Comparison of ENCODE assay signal across 19 cellular contexts in the genomic region with DNA sequence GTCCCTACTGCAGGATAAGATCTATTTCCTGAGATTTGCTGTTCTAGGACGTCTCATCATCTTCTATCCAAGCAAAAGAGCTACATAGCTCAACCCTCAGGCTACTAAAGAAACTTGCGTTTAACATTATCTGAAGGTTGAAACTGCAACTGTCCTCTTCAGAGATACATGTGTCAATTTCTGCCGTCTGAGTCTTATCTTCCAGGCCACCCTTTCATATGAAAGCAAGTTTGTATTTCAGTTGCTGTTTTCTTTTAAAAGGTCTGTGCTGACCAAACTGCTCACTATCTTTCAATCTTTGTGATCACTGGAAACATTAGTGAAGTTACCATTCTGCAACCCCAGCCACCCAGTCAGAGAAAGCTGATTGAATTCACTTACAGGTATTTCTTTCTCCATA.
DNase-seq lines count a peak whose midpoint lies in the region; ATAC-seq, FAIRE-seq and TF ChIP-seq lines count a peak whose summit lies in the region.
"Had no signal": no experiment of that assay in that cellular context is flagged by ENCODE, and none has a peak within 500 bp of the region (broad histone marks: within the 10 kb centered on the region; RNA-seq: fewer than 3 reads in every experiment).

No MANE protein-coding gene starts in this region.

- no peak overlapping the region for H3K4me3 ChIP-seq in GM12878
- H3K4me3 ChIP-seq: GM23248, Peyer's patch had no signal

- no peak for TF ChIP-seq RAD21 in GM12878 (IDR thresholded peaks at IDR 0.05; ENCODE audit: insufficient read depth, low read depth, low read length)

- no peaks in the 10 kb centered on the region for H3K79me2 ChIP-seq in GM12878 (ENCODE audit: control insufficient read depth, insufficient read depth, low read length)

- H3K9me3 ChIP-seq in GM12878 (replicated peaks; ENCODE audit: control insufficient read depth, insufficient read depth, low read length): no peaks in the 10 kb centered on the region
- H3K9me3 ChIP-seq: Peyer's patch had no signal

- no peak overlapping the region for H3K4me2 ChIP-seq in GM12878 (ENCODE audit: control insufficient read depth, insufficient read depth)
- H3K4me2 ChIP-seq: SK-N-SH had no signal

- intact Hi-C loops in GM12878 (cut with micrococcal nuclease; ENCODE audit: unreplicated experiment): no loop called here

- POLR2A ChIA-PET in GM12878 (lab: Charles Lee): no interaction called here

- BruUV-seq in GM12878 (replicated peaks; lab: Mats Ljungman, UMichigan): no TSS peak

- H3K36me3 ChIP-seq in GM12878 (ENCODE audit: control insufficient read depth in 2 of 2, insufficient read depth in 2 of 2, low read length in 1 of 2): no peaks in the 10 kb centered on the region
- H3K36me3 ChIP-seq: Peyer's patch had no signal

- no peaks in the 10 kb centered on the region for H3K4me1 ChIP-seq in GM12878 (ENCODE audit: control insufficient read depth, insufficient read depth, low read length)

- no peaks in the 10 kb centered on the region for H4K20me1 ChIP-seq in GM12878 (ENCODE audit: control insufficient read depth, insufficient read depth)

- no peak for FAIRE-seq in GM12878 (lab: Jason Lieb, UNC)

- CTCF ChIA-PET in GM12878 (lab: Yijun Ruan, JAX): no interaction called here

- TF ChIP-seq EP300 in GM12878 (IDR thresholded peaks at IDR 0.05; ENCODE audit: borderline replicate concordance in 1 of 2, control insufficient read depth in 1 of 2, low read depth in 2 of 2, low read length in 2 of 2): no peak

- no peak for TF ChIP-seq CTCF in GM12878 (IDR thresholded peaks at IDR 0.05 in 2 of 3, conservative IDR thresholded peaks at IDR 0.05 in 1 of 3; ENCODE audit: control insufficient read depth in 2 of 3, extremely low read depth in 1 of 3, insufficient read depth in 1 of 3, low read depth in 3 of 3, low read length in 3 of 3)

- no peak overlapping the region for H3K9ac ChIP-seq in GM12878 (ENCODE audit: control insufficient read depth, insufficient read depth, low read length)
- H3K9ac ChIP-seq: GM23248, SK-N-SH had no signal

- no peaks in the 10 kb centered on the region for H3K27me3 ChIP-seq in GM12878 (replicated peaks in 1 of 2; ENCODE audit: control insufficient read depth in 2 of 2, insufficient read depth in 2 of 2, low read length in 1 of 2)
- H3K27me3 ChIP-seq: Peyer's patch had no signal

- no peak for DNase-seq in GM12878 (ENCODE audit: low read depth, low spot score)
- no peak for DNase-seq in SKM-1 (lab: John Stamatoyannopoulos, UW; ENCODE audit: unreplicated experiment)
- no peak for DNase-seq in stimulated activated naive CD4-positive, alpha-beta T cell treated with Interleukin-2 at 50 U/mL for 16 hours (lab: John Stamatoyannopoulos, UW)
- DNase-seq: GM23248, KG1, NCI-H1048, NCI-H1436 treated with DMSO at 0.1 percent for 48 hours, NCI-H2081, NCI-H510A, Peyer's patch, SK-N-SH, T-helper 1 cell, T1000 had no signal

- H2AFZ ChIP-seq in GM12878 (ENCODE audit: control insufficient read depth, low read depth, low read length): no peak overlapping the region
- H2AFZ ChIP-seq: GM23248 had no signal

- no peak overlapping the region for H3K27ac ChIP-seq in GM12878 (ENCODE audit: control insufficient read depth, insufficient read depth)
- H3K27ac ChIP-seq: GM23248, Peyer's patch had no signal

- RAD21 ChIA-PET in GM12878 (lab: Charles Lee; ENCODE audit: unreplicated experiment): interaction anchor here (0.9 kb wide), 1 partner anchor 105 kb away, joined by 3 read pairs; no protein-coding TSS in a partner anchor

- ATAC-seq in GM18498 (IDR thresholded peaks at IDR 0.05; ENCODE audit: unreplicated experiment) (peak; percentile 78), GM21526 (IDR thresholded peaks at IDR 0.05; ENCODE audit: low FRiP score, unreplicated experiment) (peak; percentile 77), HG03159 (IDR thresholded peaks at IDR 0.05; ENCODE audit: unreplicated experiment) (peak; percentile 48), GM12878 (peak; percentile 30), GM19328 (IDR thresholded peaks at IDR 0.05; ENCODE audit: unreplicated experiment) (no peak), GM21825 (IDR thresholded peaks at IDR 0.05; ENCODE audit: unreplicated experiment) (no peak)
- ATAC-seq: Right ventricle myocardium inferior had no signal

- no peak for TF ChIP-seq POLR2A in GM12878 (IDR thresholded peaks at IDR 0.05; ENCODE audit: low read depth, low read length)

- SMC1A ChIA-PET in GM12878 (lab: Charles Lee; ENCODE audit: uncharacterized antibody, unreplicated experiment): no interaction called here

- in situ Hi-C loops in GM12878 (cut with MboI): no loop called here

- WGBS in GM12878 (ENCODE audit: insufficient coverage, insufficient replicate concordance, low lambda C conversion rate, missing lambda C conversion rate): 57% methylated on average over 3 of the region's 3 CpGs

TF ChIP-seq in GM12878, 131 proteins besides CTCF, POLR2A, EP300 and RAD21 (continues in another document):
- no peak for TF ChIP-seq KAT2A (conservative IDR thresholded peaks at IDR 0.05; ENCODE audit: control insufficient read depth, low read depth, low read length)
- no peak for TF ChIP-seq SIX5 (IDR thresholded peaks at IDR 0.05; ENCODE audit: low read depth, low read length, severe bottlenecking)
- TF ChIP-seq, protein P1, sequence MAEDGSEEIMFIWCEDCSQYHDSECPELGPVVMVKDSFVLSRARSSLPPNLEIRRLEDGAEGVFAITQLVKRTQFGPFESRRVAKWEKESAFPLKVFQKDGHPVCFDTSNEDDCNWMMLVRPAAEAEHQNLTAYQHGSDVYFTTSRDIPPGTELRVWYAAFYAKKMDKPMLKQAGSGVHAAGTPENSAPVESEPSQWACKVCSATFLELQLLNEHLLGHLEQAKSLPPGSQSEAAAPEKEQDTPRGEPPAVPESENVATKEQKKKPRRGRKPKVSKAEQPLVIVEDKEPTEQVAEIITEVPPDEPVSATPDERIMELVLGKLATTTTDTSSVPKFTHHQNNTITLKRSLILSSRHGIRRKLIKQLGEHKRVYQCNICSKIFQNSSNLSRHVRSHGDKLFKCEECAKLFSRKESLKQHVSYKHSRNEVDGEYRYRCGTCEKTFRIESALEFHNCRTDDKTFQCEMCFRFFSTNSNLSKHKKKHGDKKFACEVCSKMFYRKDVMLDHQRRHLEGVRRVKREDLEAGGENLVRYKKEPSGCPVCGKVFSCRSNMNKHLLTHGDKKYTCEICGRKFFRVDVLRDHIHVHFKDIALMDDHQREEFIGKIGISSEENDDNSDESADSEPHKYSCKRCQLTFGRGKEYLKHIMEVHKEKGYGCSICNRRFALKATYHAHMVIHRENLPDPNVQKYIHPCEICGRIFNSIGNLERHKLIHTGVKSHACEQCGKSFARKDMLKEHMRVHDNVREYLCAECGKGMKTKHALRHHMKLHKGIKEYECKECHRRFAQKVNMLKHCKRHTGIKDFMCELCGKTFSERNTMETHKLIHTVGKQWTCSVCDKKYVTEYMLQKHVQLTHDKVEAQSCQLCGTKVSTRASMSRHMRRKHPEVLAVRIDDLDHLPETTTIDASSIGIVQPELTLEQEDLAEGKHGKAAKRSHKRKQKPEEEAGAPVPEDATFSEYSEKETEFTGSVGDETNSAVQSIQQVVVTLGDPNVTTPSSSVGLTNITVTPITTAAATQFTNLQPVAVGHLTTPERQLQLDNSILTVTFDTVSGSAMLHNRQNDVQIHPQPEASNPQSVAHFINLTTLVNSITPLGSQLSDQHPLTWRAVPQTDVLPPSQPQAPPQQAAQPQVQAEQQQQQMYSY (CRISPR knock-in tag; IDR thresholded peaks at IDR 0.05): no peak
- TF ChIP-seq ASH2L (IDR thresholded peaks at IDR 0.05; ENCODE audit: borderline replicate concordance, low read depth): no peak
- TF ChIP-seq STAT3 (IDR thresholded peaks at IDR 0.05; ENCODE audit: low read depth, low read length): no peak
- no peak for TF ChIP-seq RELA (IDR thresholded peaks at IDR 0.05; ENCODE audit: borderline replicate concordance, partially characterized antibody)
- TF ChIP-seq ATF7 (IDR thresholded peaks at IDR 0.05; ENCODE audit: low read depth): no peak
- TF ChIP-seq CHD2 (IDR thresholded peaks at IDR 0.05; ENCODE audit: borderline replicate concordance, low read depth, low read length): no peak
- TF ChIP-seq BCL11A (IDR thresholded peaks at IDR 0.05; ENCODE audit: low read depth, low read length): no peak
- TF ChIP-seq ZNF622 (IDR thresholded peaks at IDR 0.05): no peak
- TF ChIP-seq, protein P2, sequence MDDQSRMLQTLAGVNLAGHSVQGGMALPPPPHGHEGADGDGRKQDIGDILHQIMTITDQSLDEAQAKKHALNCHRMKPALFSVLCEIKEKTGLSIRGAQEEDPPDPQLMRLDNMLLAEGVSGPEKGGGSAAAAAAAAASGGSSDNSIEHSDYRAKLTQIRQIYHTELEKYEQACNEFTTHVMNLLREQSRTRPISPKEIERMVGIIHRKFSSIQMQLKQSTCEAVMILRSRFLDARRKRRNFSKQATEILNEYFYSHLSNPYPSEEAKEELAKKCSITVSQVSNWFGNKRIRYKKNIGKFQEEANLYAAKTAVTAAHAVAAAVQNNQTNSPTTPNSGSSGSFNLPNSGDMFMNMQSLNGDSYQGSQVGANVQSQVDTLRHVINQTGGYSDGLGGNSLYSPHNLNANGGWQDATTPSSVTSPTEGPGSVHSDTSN (IDR thresholded peaks at IDR 0.05; ENCODE audit: insufficient replicate concordance, low read depth, low read length): no peak
- TF ChIP-seq, protein P3, sequence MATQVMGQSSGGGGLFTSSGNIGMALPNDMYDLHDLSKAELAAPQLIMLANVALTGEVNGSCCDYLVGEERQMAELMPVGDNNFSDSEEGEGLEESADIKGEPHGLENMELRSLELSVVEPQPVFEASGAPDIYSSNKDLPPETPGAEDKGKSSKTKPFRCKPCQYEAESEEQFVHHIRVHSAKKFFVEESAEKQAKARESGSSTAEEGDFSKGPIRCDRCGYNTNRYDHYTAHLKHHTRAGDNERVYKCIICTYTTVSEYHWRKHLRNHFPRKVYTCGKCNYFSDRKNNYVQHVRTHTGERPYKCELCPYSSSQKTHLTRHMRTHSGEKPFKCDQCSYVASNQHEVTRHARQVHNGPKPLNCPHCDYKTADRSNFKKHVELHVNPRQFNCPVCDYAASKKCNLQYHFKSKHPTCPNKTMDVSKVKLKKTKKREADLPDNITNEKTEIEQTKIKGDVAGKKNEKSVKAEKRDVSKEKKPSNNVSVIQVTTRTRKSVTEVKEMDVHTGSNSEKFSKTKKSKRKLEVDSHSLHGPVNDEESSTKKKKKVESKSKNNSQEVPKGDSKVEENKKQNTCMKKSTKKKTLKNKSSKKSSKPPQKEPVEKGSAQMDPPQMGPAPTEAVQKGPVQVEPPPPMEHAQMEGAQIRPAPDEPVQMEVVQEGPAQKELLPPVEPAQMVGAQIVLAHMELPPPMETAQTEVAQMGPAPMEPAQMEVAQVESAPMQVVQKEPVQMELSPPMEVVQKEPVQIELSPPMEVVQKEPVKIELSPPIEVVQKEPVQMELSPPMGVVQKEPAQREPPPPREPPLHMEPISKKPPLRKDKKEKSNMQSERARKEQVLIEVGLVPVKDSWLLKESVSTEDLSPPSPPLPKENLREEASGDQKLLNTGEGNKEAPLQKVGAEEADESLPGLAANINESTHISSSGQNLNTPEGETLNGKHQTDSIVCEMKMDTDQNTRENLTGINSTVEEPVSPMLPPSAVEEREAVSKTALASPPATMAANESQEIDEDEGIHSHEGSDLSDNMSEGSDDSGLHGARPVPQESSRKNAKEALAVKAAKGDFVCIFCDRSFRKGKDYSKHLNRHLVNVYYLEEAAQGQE (IDR thresholded peaks at IDR 0.05; ENCODE audit: low read depth, low read length): no peak

Comparison
In these comparisons a context has a peak if more than half of its experiments do, and no peak if none do; other contexts are left out.
1. ATAC-seq: peak in GM18498 (single experiment), GM21526 (single experiment), HG03159 (single experiment) and GM12878 (single experiment); none in GM19328 (single experiment) and GM21825 (single experiment).